8 cellular contexts compared by ENCODE assay signal in the genomic region with DNA sequence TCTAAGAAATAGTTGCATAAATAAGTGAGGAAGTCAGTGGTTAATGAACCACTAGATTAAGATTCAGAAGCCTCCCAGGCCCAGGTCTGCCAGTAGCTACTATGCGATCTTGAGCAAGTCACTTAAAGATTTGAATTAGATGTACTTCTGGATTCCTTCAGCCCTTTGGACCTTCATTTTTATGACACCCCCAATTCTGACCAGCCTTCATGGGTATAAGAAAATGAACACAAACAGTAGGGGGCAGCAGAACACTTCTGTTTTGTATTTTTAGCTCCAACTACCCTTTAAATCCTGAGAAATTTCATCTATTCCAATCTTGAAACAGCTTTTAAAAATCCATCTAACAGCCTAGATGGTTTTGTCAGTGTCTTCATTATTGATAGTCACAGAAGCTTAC. TPM values are rescaled to one million over a fixed set of nuclear protein-coding genes. Genes with fewer than 3 reads are reported as not detected.
DNase-seq lines count a peak whose midpoint lies in the region; ATAC-seq and TF ChIP-seq lines count a peak whose summit lies in the region.

No MANE protein-coding gene starts in this region.

- H3K27ac Mint-ChIP-seq in MCF 10A (ENCODE audit: low read depth, unreplicated experiment) = no peak overlapping the region
- no peak overlapping the region for H3K27ac Mint-ChIP-seq in activated naive CD4-positive, alpha-beta T cell treated with anti-CD3 and anti-CD28 coated beads, Interleukin-2, amount 50 U/mL, for 72 hours

- H3K4me3 ChIP-seq in breast epithelium (no peak overlapping the region), gastroesophageal sphincter (no peak overlapping the region), upper lobe of right lung (no peak overlapping the region)

- 20 to 30% methylated on average over 1 of the region's 1 CpG for WGBS in gastroesophageal sphincter (ENCODE audit: low coverage in 1 of 2), 2 donors

- no peaks in the 10 kb centered on the region for H3K27me3 ChIP-seq in breast epithelium
- H3K27me3 ChIP-seq in gastroesophageal sphincter = no peaks in the 10 kb centered on the region
- no peaks in the 10 kb centered on the region for H3K27me3 ChIP-seq in upper lobe of right lung

- ATAC-seq in gastroesophageal sphincter (no peak), upper lobe of right lung (no peak)
- no peak for ATAC-seq in activated naive CD4-positive, alpha-beta T cell treated with anti-CD3 and anti-CD28 coated beads, Interleukin-2, amount 50 U/mL, for 72 hours

- TF ChIP-seq EP300 in gastroesophageal sphincter (IDR thresholded peaks at IDR 0.05) = no peak

- intact Hi-C loops in MCF 10A (cut with micrococcal nuclease) = loop anchor here (1.0 to 5.0 kb wide), 2 partner anchors 271 to 1088 kb away; no protein-coding TSS in a partner anchor
- intact Hi-C loops in breast epithelium (cut with DNase I; ENCODE audit: low total_unique reads) = loop anchor here (10.0 kb wide), 1 partner anchor 737 kb away; no protein-coding TSS in a partner anchor
- intact Hi-C loops in upper lobe of right lung (cut with DNase I) = no loop called here

- CTCF ChIA-PET in MCF 10A (lab: Yijun Ruan, JAX) (interaction anchor here (0.6 to 2.9 kb wide), 27 partner anchors 8 to 1686 kb away, joined by 3 to 9 read pairs (median 3); no protein-coding TSS in a partner anchor), HEK293T (lab: Yijun Ruan, JAX) (no interaction called here)

- TF ChIP-seq POLR2A in breast epithelium (IDR thresholded peaks at IDR 0.05) (no peak), gastroesophageal sphincter (IDR thresholded peaks at IDR 0.05) (no peak)

- POLR2A ChIA-PET in MCF 10A (lab: Yijun Ruan, JAX) = interaction anchor here (0.7 kb wide), 1 partner anchor 277 kb away, joined by 3 read pairs; no protein-coding TSS in a partner anchor
- POLR2A ChIA-PET in HEK293T (lab: Yijun Ruan, JAX) = no interaction called here

- no TSS peak for BruUV-seq in MCF 10A (replicated peaks; lab: Mats Ljungman, UMichigan)

- no peak overlapping the region for H3K27ac ChIP-seq in breast epithelium
- H3K27ac ChIP-seq in gastroesophageal sphincter = no peak overlapping the region
- H3K27ac ChIP-seq in upper lobe of right lung = no peak overlapping the region

- TF ChIP-seq CTCF in MCF 10A (IDR thresholded peaks at IDR 0.05; ENCODE audit: unreplicated experiment) (peak; percentile 66), breast epithelium (IDR thresholded peaks at IDR 0.05) (peak in 1 of 3 donors; percentile 29), gastroesophageal sphincter (IDR thresholded peaks at IDR 0.05) (peak; percentile 7 to 57 (median 34)), upper lobe of right lung (IDR thresholded peaks at IDR 0.05) (peak; percentile 40)

- DNase-seq in MCF 10A (ENCODE audit: unreplicated experiment) (peak; percentile 57), breast epithelium (ENCODE audit: low spot score in 2 of 2) (no peak), RPMI7951 (ENCODE audit: low read depth) (peak; percentile 49), upper lobe of right lung (no peak), HEK293T (ENCODE audit: extremely low spot score) (no peak)
- DNase-seq in activated naive CD4-positive, alpha-beta T cell treated with anti-CD3 and anti-CD28 coated beads, Interleukin-2, amount 50 U/mL, for 72 hours (ENCODE audit: low spot score in 2 of 2) = no peak
- no peak for DNase-seq in stimulated activated CD4-positive, alpha-beta T cell treated with anti-CD3 and anti-CD28 coated beads, Interleukin-2, amount 100 ng/mL, for 48 hours

- H3K27me3 Mint-ChIP-seq in MCF 10A (ENCODE audit: insufficient read depth, unreplicated experiment) = peaks cover 32% of the 10 kb centered on the region

- H3K36me3 ChIP-seq in breast epithelium (no peaks in the 10 kb centered on the region), gastroesophageal sphincter (no peaks in the 10 kb centered on the region), upper lobe of right lung (no peaks in the 10 kb centered on the region)

- no peak overlapping the region for H3K4me3 Mint-ChIP-seq in MCF 10A (ENCODE audit: unreplicated experiment)

- H3K4me1 ChIP-seq in breast epithelium = no peaks in the 10 kb centered on the region
- H3K4me1 ChIP-seq in gastroesophageal sphincter = peaks cover 0 to 64% (median 0%) of the 10 kb centered on the region in 3 donors
- no peaks in the 10 kb centered on the region for H3K4me1 ChIP-seq in upper lobe of right lung

- no peaks in the 10 kb centered on the region for H3K9me3 Mint-ChIP-seq in MCF 10A (ENCODE audit: unreplicated experiment)
- no peaks in the 10 kb centered on the region for H3K9me3 Mint-ChIP-seq in activated naive CD4-positive, alpha-beta T cell treated with anti-CD3 and anti-CD28 coated beads, Interleukin-2, amount 50 U/mL, for 72 hours

- no peaks in the 10 kb centered on the region for H3K4me1 Mint-ChIP-seq in MCF 10A (ENCODE audit: insufficient read depth, unreplicated experiment)

- no peaks in the 10 kb centered on the region for H3K36me3 Mint-ChIP-seq in MCF 10A (ENCODE audit: insufficient read depth, unreplicated experiment)
- H3K36me3 Mint-ChIP-seq in activated naive CD4-positive, alpha-beta T cell treated with anti-CD3 and anti-CD28 coated beads, Interleukin-2, amount 50 U/mL, for 72 hours = no peaks in the 10 kb centered on the region

- H3K9me3 ChIP-seq in breast epithelium (no peaks in the 10 kb centered on the region), gastroesophageal sphincter (no peaks in the 10 kb centered on the region), upper lobe of right lung (no peaks in the 10 kb centered on the region)

TF ChIP-seq in HEK293T, 16 proteins besides CTCF, POLR2A, EP300 and RAD21:
- no peak for TF ChIP-seq LEF1 (IDR thresholded peaks at IDR 0.05; ENCODE audit: borderline replicate concordance)
- no peak for TF ChIP-seq FOXK2 (IDR thresholded peaks at IDR 0.05)
- TF ChIP-seq L3MBTL2 (conservative IDR thresholded peaks at IDR 0.05) = no peak
- TF ChIP-seq, protein P1, sequence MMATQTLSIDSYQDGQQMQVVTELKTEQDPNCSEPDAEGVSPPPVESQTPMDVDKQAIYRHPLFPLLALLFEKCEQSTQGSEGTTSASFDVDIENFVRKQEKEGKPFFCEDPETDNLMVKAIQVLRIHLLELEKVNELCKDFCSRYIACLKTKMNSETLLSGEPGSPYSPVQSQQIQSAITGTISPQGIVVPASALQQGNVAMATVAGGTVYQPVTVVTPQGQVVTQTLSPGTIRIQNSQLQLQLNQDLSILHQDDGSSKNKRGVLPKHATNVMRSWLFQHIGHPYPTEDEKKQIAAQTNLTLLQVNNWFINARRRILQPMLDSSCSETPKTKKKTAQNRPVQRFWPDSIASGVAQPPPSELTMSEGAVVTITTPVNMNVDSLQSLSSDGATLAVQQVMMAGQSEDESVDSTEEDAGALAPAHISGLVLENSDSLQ (IDR thresholded peaks at IDR 0.05) = no peak
- TF ChIP-seq ELF4 (IDR thresholded peaks at IDR 0.05) = no peak

RNA-seq across cellular contexts. Expression of gene TMEM47, which starts 19.0 kb away (rescaled TPM):
- total RNA-seq in MCF 10A (2022) (1.6 TPM in 2 replicates), breast epithelium (10 to 100 TPM; 36.8 to 47.9 (median 37.0) TPM), gastroesophageal sphincter (100 to 1,000 TPM; 146 to 308 (median 216) TPM), upper lobe of right lung (33.6 TPM)
- 19.6 and 23.9 TPM in 2 replicates for total RNA-seq in RPMI7951 (2014; rRNA removed; shearing (Covaris generic))
- not detected for total RNA-seq in activated naive CD4-positive, alpha-beta T cell treated with anti-CD3 and anti-CD28 coated beads, Interleukin-2, amount 50 U/mL, for 72 hours

Comparison
In these comparisons a context has a peak if more than half of its experiments do, and no peak if none do; other contexts are left out.
1. DNase-seq: peak in MCF 10A (single experiment) and RPMI7951 (single experiment); none in breast epithelium (0 of 2), upper lobe of right lung (single experiment), activated naive CD4-positive, alpha-beta T cell treated with anti-CD3 and anti-CD28 coated beads, Interleukin-2, amount 50 U/mL, for 72 hours (0 of 2), stimulated activated CD4-positive, alpha-beta T cell treated with anti-CD3 and anti-CD28 coated beads, Interleukin-2, amount 100 ng/mL, for 48 hours (0 of 2) and HEK293T (single experiment).